1 cellular context compared by ENCODE assay signal in genomic region chr1:204806943-204807624, GRCh38.
TF ChIP-seq lines count a peak whose summit lies in the region.

No MANE protein-coding gene starts in this region.

TF ChIP-seq in HEK293, 187 proteins besides CTCF, POLR2A, EP300 and RAD21 (continued from another document):
- no peak for TF ChIP-seq ZSCAN4 (tag by site-specific recombination; IDR thresholded peaks at IDR 0.05)
- no peak for TF ChIP-seq HOXA7 (CRISPR knock-in tag; IDR thresholded peaks at IDR 0.05; ENCODE audit: borderline replicate concordance)
- TF ChIP-seq OVOL3 (tag by site-specific recombination; IDR thresholded peaks at IDR 0.05) = no peak
- TF ChIP-seq ZNF664 (tag by site-specific recombination; IDR thresholded peaks at IDR 0.05) = no peak
- TF ChIP-seq KLF8 (tag by site-specific recombination; IDR thresholded peaks at IDR 0.05) = no peak
- TF ChIP-seq ZNF549 (tag by site-specific recombination; IDR thresholded peaks at IDR 0.05) = no peak
- peak; percentile 50 for TF ChIP-seq ZXDB (tag by site-specific recombination; IDR thresholded peaks at IDR 0.05)
- no peak for TF ChIP-seq ZNF777 (tag by site-specific recombination; IDR thresholded peaks at IDR 0.05; ENCODE audit: borderline replicate concordance)
- TF ChIP-seq ZNF112 (tag by site-specific recombination; IDR thresholded peaks at IDR 0.05) = no peak
- no peak for TF ChIP-seq ZNF146 (tag by site-specific recombination; IDR thresholded peaks at IDR 0.05)
- TF ChIP-seq AEBP2 (tag by site-specific recombination; IDR thresholded peaks at IDR 0.05; ENCODE audit: borderline replicate concordance) = no peak
- no peak for TF ChIP-seq ZNF16 (tag by site-specific recombination; IDR thresholded peaks at IDR 0.05; ENCODE audit: low read depth)
- TF ChIP-seq ZNF155 (tag by site-specific recombination; IDR thresholded peaks at IDR 0.05) = no peak
- TF ChIP-seq ZNF366 (tag by site-specific recombination; conservative IDR thresholded peaks at IDR 0.05) = peak; percentile 36; the same call in 1 of the 2 replicates
- TF ChIP-seq ZNF10 (tag by site-specific recombination; IDR thresholded peaks at IDR 0.05) = peak; percentile 33; the same call in 1 of the 2 replicates
- no peak for TF ChIP-seq ZNF791 (tag by site-specific recombination; IDR thresholded peaks at IDR 0.05)
- TF ChIP-seq ZBTB21 (tag by site-specific recombination; IDR thresholded peaks at IDR 0.05) = peak; percentile 33; the same call in 1 of the 2 replicates
- TF ChIP-seq ZNF37A (tag by site-specific recombination; IDR thresholded peaks at IDR 0.05) = no peak
- TF ChIP-seq BCL11B (tag by site-specific recombination; IDR thresholded peaks at IDR 0.05; ENCODE audit: low read depth) = peak; percentile 73
- TF ChIP-seq ZNF138 (tag by site-specific recombination; IDR thresholded peaks at IDR 0.05; ENCODE audit: borderline replicate concordance) = no peak
- TF ChIP-seq ZNF302 (tag by site-specific recombination; IDR thresholded peaks at IDR 0.05; ENCODE audit: low read depth) = no peak
- TF ChIP-seq ZNF561 (tag by site-specific recombination; IDR thresholded peaks at IDR 0.05; ENCODE audit: borderline replicate concordance) = peak; percentile 60; the same call in 1 of the 2 replicates
- no peak for TF ChIP-seq ZNF837 (tag by site-specific recombination; IDR thresholded peaks at IDR 0.05)
- peak; percentile 86; the same call in 1 of the 2 replicates for TF ChIP-seq ZNF324 (tag by site-specific recombination; IDR thresholded peaks at IDR 0.05)
- TF ChIP-seq KLF10 (tag by site-specific recombination; IDR thresholded peaks at IDR 0.05) = 0 out of 2 replicates have a peak, but pooled peaks have one; percentile 15
- TF ChIP-seq KLF7 (tag by site-specific recombination; IDR thresholded peaks at IDR 0.05; ENCODE audit: borderline replicate concordance) = no peak
- TF ChIP-seq ZNF639 (tag by site-specific recombination; IDR thresholded peaks at IDR 0.05) = peak; percentile 75
- TF ChIP-seq ZBTB20 (tag by site-specific recombination; IDR thresholded peaks at IDR 0.05) = no peak
- no peak for TF ChIP-seq REPIN1 (tag by site-specific recombination; IDR thresholded peaks at IDR 0.05; ENCODE audit: low read depth)
- no peak for TF ChIP-seq ZNF645 (tag by site-specific recombination; IDR thresholded peaks at IDR 0.05)
- peak; percentile 76 for TF ChIP-seq ZIC2 (tag by site-specific recombination; IDR thresholded peaks at IDR 0.05)
- TF ChIP-seq ZNF341 (tag by site-specific recombination; IDR thresholded peaks at IDR 0.05; ENCODE audit: low read depth) = no peak
- TF ChIP-seq RBAK (tag by site-specific recombination; IDR thresholded peaks at IDR 0.05) = no peak
- TF ChIP-seq SP7 (tag by site-specific recombination; IDR thresholded peaks at IDR 0.05) = peak; percentile 84
- 0 out of 2 replicates have a peak, but pooled peaks have one; percentile 12 for TF ChIP-seq SCRT2 (tag by site-specific recombination; IDR thresholded peaks at IDR 0.05)
- 0 out of 2 replicates have a peak, but pooled peaks have one; percentile 39 for TF ChIP-seq ZSCAN23 (tag by site-specific recombination; IDR thresholded peaks at IDR 0.05)
- TF ChIP-seq ZNF658 (tag by site-specific recombination; IDR thresholded peaks at IDR 0.05) = no peak
- peak; percentile 60; the same call in 1 of the 2 replicates for TF ChIP-seq ZBTB48 (tag by site-specific recombination; IDR thresholded peaks at IDR 0.05)
- TF ChIP-seq ZSCAN18 (tag by site-specific recombination; IDR thresholded peaks at IDR 0.05) = no peak
- TF ChIP-seq ZNF830 (tag by site-specific recombination; IDR thresholded peaks at IDR 0.05; ENCODE audit: low read depth) = no peak
- TF ChIP-seq ZFP69B (tag by site-specific recombination; IDR thresholded peaks at IDR 0.05) = no peak
- no peak for TF ChIP-seq ZNF202 (tag by site-specific recombination; IDR thresholded peaks at IDR 0.05; ENCODE audit: borderline replicate concordance)
- peak; percentile 98 for TF ChIP-seq ZNF133 (tag by site-specific recombination; IDR thresholded peaks at IDR 0.05)
- TF ChIP-seq, protein P1, sequence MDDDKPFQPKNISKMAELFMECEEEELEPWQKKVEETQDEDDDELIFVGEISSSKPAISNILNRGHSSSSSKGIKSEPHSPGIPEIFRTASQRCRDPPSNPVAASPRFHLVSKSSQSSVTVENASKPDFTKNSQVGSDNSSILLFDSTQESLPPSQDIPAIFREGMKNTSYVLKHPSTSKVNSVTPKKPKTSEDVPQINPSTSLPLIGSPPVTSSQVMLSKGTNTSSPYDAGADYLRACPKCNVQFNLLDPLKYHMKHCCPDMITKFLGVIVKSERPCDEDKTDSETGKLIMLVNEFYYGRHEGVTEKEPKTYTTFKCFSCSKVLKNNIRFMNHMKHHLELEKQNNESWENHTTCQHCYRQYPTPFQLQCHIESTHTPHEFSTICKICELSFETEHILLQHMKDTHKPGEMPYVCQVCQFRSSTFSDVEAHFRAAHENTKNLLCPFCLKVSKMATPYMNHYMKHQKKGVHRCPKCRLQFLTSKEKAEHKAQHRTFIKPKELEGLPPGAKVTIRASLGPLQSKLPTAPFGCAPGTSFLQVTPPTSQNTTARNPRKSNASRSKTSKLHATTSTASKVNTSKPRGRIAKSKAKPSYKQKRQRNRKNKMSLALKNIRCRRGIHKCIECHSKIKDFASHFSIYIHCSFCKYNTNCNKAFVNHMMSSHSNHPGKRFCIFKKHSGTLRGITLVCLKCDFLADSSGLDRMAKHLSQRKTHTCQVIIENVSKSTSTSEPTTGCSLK (tag by site-specific recombination; IDR thresholded peaks at IDR 0.05) = no peak
- no peak for TF ChIP-seq ZNF311 (tag by site-specific recombination; IDR thresholded peaks at IDR 0.05; ENCODE audit: borderline replicate concordance)
- TF ChIP-seq, protein P2, sequence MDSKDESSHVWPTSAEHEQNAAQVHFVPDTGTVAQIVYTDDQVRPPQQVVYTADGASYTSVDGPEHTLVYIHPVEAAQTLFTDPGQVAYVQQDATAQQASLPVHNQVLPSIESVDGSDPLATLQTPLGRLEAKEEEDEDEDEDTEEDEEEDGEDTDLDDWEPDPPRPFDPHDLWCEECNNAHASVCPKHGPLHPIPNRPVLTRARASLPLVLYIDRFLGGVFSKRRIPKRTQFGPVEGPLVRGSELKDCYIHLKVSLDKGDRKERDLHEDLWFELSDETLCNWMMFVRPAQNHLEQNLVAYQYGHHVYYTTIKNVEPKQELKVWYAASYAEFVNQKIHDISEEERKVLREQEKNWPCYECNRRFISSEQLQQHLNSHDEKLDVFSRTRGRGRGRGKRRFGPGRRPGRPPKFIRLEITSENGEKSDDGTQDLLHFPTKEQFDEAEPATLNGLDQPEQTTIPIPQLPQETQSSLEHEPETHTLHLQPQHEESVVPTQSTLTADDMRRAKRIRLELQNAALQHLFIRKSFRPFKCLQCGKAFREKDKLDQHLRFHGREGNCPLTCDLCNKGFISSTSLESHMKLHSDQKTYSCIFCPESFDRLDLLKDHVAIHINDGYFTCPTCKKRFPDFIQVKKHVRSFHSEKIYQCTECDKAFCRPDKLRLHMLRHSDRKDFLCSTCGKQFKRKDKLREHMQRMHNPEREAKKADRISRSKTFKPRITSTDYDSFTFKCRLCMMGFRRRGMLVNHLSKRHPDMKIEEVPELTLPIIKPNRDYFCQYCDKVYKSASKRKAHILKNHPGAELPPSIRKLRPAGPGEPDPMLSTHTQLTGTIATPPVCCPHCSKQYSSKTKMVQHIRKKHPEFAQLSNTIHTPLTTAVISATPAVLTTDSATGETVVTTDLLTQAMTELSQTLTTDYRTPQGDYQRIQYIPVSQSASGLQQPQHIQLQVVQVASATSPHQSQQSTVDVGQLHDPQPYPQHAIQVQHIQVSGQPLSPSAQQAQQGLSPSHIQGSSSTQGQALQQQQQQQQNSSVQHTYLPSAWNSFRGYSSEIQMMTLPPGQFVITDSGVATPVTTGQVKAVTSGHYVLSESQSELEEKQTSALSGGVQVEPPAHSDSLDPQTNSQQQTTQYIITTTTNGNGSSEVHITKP (tag by site-specific recombination; IDR thresholded peaks at IDR 0.05) = 0 out of 2 replicates have a peak, but pooled peaks have one; percentile 37
- no peak for TF ChIP-seq ZNF747 (tag by site-specific recombination; IDR thresholded peaks at IDR 0.05)
- no peak for TF ChIP-seq TSHZ1 (tag by site-specific recombination; IDR thresholded peaks at IDR 0.05; ENCODE audit: borderline replicate concordance)
- peak; percentile 61; the same call in 1 of the 2 replicates for TF ChIP-seq ZNF629 (tag by site-specific recombination; IDR thresholded peaks at IDR 0.05)
- peak; percentile 57 for TF ChIP-seq ZBTB8A (tag by site-specific recombination; IDR thresholded peaks at IDR 0.05)
- no peak for TF ChIP-seq MZF1 (tag by site-specific recombination; IDR thresholded peaks at IDR 0.05; ENCODE audit: borderline replicate concordance)
TF ChIP-seq in HEK293: peak in this region for 46.
